In the genomic region with DNA sequence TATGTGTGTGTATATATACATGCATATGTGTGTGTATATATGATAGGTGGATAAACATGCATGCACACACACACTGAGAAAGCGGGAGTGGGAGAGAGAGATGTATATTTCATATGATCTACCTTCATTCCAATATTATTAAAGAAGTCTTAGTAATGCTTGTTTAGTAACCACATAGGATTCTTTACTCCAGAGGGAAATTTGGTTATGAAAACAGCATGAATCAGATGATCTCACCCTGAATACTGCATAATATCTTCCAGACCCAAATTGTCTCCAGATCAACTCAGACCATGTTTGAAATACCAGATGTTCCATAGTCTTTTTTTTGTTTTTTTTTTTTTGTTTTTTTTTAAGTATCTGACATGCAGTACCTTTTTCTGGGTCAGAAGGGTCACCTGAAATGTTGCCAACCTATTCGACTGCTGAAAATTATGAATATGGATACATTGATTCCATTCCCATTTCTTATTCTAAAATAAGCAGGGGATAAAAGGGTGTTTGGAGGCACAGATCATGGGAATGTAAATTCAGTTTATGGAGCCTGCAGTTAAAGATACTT, we compare ENCODE assay signal across 12 cellular contexts. TPM values are rescaled to one million over a fixed set of nuclear protein-coding genes. Genes with fewer than 3 reads are reported as not detected.
DNase-seq lines count a peak whose midpoint lies in the region; TF ChIP-seq lines count a peak whose summit lies in the region.
"Had no signal": no experiment of that assay in that cellular context is flagged by ENCODE, and none has a peak within 500 bp of the region (broad histone marks: within the 10 kb centered on the region; RNA-seq: fewer than 3 reads in every experiment).

No MANE protein-coding gene starts in this region.

- no peaks in the 10 kb centered on the region for H3K9me3 ChIP-seq in AG04450 (ENCODE audit: control insufficient read depth, insufficient read depth, low read length)
- H3K9me3 ChIP-seq: BLaER1 treated with 17β-estradiol and CSF1 and Interleukin-3, amounts not matched to agents 10 nM and 100 nM; mucosa of descending colon; Peyer's patch had no signal

- POLR2A ChIA-PET in AG04450 (lab: Yijun Ruan, JAX) = interaction anchor here (0.6 kb wide), 1 partner anchor 973 kb away, joined by 3 read pairs; no protein-coding TSS in a partner anchor

- no peaks in the 10 kb centered on the region for H3K27me3 ChIP-seq in AG04450 (ENCODE audit: control insufficient read depth, insufficient read depth, low read length)
- H3K27me3 ChIP-seq: BLaER1 treated with 17β-estradiol and CSF1 and Interleukin-3, amounts not matched to agents 10 nM and 100 nM; Peyer's patch had no signal

- DNase-seq in AG04450 (ENCODE audit: low read depth, low spot score) (peak; percentile 72), NCI-H526 (lab: John Stamatoyannopoulos, UW) (peak; percentile 51 to 68), dedifferentiated amniotic fluid mesenchymal stem cell (ENCODE audit: extremely low spot score) (peak; percentile 85), myocyte (ENCODE audit: low read depth) (peak; percentile 49), HK-2 (ENCODE audit: unreplicated experiment) (no peak), nucleus accumbens (lab: John Stamatoyannopoulos, UW) (no peak), KBM-7 (no peak)
- DNase-seq in activated CD4-positive, alpha-beta T cell treated with anti-CD3 and anti-CD28 coated beads, Interleukin-2, amount 50 U/mL, for 4 hours = no peak
- DNase-seq: foreskin melanocyte, mucosa of descending colon, Peyer's patch had no signal

- H3K27ac ChIP-seq in AG04450 (ENCODE audit: low read depth, low read length) = no peak overlapping the region
- H3K27ac ChIP-seq: BLaER1 treated with 17β-estradiol and CSF1 and Interleukin-3, amounts not matched to agents 10 nM and 100 nM had no signal

- CTCF ChIA-PET in AG04450 (lab: Charles Lee) = interaction anchor here (1.4 to 4.3 kb wide), 3 partner anchors 8 to 89 kb away, joined by 5 to 29 read pairs (median 7); no protein-coding TSS in a partner anchor

- no peak for TF ChIP-seq CTCF in AG04450 (IDR thresholded peaks at IDR 0.05; ENCODE audit: low read depth, low read length)

- in situ Hi-C loops in KBM-7 (cut with MboI; ENCODE audit: low pct_unique_long_range_greater_than_20kb, low sequenced_read_pairs) = no loop called here

- H3K4me3 ChIP-seq in AG04450 (ENCODE audit: low read depth, low read length) = no peak overlapping the region
- H3K4me3 ChIP-seq: BLaER1 treated with 17β-estradiol and CSF1 and Interleukin-3, amounts not matched to agents 10 nM and 100 nM; mucosa of descending colon; Peyer's patch had no signal

RNA-seq across cellular contexts. Expression of a gene that starts 17.4 kb away (rescaled TPM):
- 130 and 152 TPM in 2 replicates for polyA plus RNA-seq in AG04450 (2011; rRNA removed)
- 82.7 and 88.1 TPM in 2 replicates for polyA minus RNA-seq in AG04450 (2011; rRNA and poly(A)+ RNA removed)
- total RNA-seq in myocyte = 0.99 and 1.2 TPM in 2 replicates
- polyA plus RNA-seq in myocyte (2012) = 5.9 TPM

Comparison
In these comparisons a context has a peak if more than half of its experiments do, and no peak if none do; other contexts are left out.
1. DNase-seq: peak in AG04450 (single experiment), NCI-H526 (2 of 2), dedifferentiated amniotic fluid mesenchymal stem cell (single experiment) and myocyte (single experiment); none in HK-2 (single experiment), nucleus accumbens (0 of 56), KBM-7 (single experiment) and activated CD4-positive, alpha-beta T cell treated with anti-CD3 and anti-CD28 coated beads, Interleukin-2, amount 50 U/mL, for 4 hours (0 of 2).